Comparison of ENCODE assay signal across 17 cellular contexts in the genomic region with DNA sequence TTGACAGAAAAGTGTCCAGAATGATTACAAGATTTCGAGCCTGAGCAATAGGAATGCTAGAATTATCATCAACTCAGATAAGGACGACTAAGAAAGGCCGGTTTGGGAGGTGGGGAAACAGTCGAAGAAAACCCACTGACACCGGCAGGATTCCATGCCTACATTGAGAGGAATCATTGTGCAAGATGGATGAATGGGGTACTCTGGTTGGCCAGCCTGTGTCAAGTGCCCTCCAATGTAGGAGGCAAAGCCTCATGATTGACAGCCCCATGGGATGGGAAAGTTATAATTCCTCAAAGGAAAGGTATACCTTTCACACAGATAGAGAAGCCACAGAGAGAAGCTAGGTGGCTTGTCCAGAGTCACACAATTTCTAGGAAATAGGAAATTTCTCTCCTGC.
DNase-seq lines count a peak whose midpoint lies in the region; ATAC-seq, FAIRE-seq and TF ChIP-seq lines count a peak whose summit lies in the region.
"Had no signal": no experiment of that assay in that cellular context is flagged by ENCODE, and none has a peak within 500 bp of the region (broad histone marks: within the 10 kb centered on the region; RNA-seq: fewer than 3 reads in every experiment).

No MANE protein-coding gene starts in this region.

- no peak for FAIRE-seq in K562 (lab: Jason Lieb, UNC)
- FAIRE-seq: G401.6, GM12892 had no signal

- POLR2A ChIA-PET in IMR-90 (lab: Charles Lee; ENCODE audit: unreplicated experiment): no interaction called here
- POLR2A ChIA-PET in K562 (lab: Yijun Ruan, JAX): no interaction called here

- H3K4me3 ChIP-seq in IMR-90 (ENCODE audit: insufficient read depth, low read depth, low read length) (no peak overlapping the region), K562 (no peak overlapping the region), tibial nerve (no peak overlapping the region)

- ATAC-seq in IMR-90 (ENCODE audit: low read depth): no peak
- no peak for ATAC-seq in K562

- no peak overlapping the region for H4K8ac ChIP-seq in IMR-90 (ENCODE audit: low read depth in 2 of 2, low read length in 2 of 2)

- intact Hi-C loops in IMR-90 (cut with micrococcal nuclease): no loop called here
- intact Hi-C loops in K562 (cut with micrococcal nuclease): no loop called here

- no CpG with 5 or more reads among the region's 5 CpGs for WGBS in IMR-90 (ENCODE audit: extremely low coverage in 2 of 2, insufficient read length in 1 of 2), 2 experiments
- 3% methylated on average over 5 of the region's 5 CpGs for WGBS in K562 (ENCODE audit: insufficient coverage, low coverage, missing lambda C conversion rate)
- WGBS in tibial nerve, 2 donors: 89 to 91% methylated on average over 5 of the region's 5 CpGs

- no peaks in the 10 kb centered on the region for H3K9me3 ChIP-seq in IMR-90 (ENCODE audit: control insufficient read depth, insufficient read depth, low read length)
- H3K9me3 ChIP-seq in K562 (replicated peaks; ENCODE audit: control insufficient read depth, insufficient read depth, low read depth, low read length): no peaks in the 10 kb centered on the region
- H3K9me3 ChIP-seq in tibial nerve: no peaks in the 10 kb centered on the region

- H3K23ac ChIP-seq in IMR-90 (ENCODE audit: low read depth, low read length): no peak overlapping the region

- in situ Hi-C loops in IMR-90 (cut with MboI; ENCODE audit: low sequenced_read_pairs): no loop called here
- in situ Hi-C loops in K562 (cut with MboI): no loop called here

- dilution Hi-C loops in IMR-90 (cut with HindIII; ENCODE audit: low sequenced_read_pairs, unreplicated experiment): no loop called here

- H3K4me2 ChIP-seq in IMR-90 (ENCODE audit: low read depth, low read length) (no peak overlapping the region), K562 (ENCODE audit: insufficient read depth, low read length) (no peak overlapping the region)

- no peaks in the 10 kb centered on the region for H4K20me1 ChIP-seq in IMR-90 (ENCODE audit: insufficient read depth, low read length)
- no peaks in the 10 kb centered on the region; the same call in none of the 2 replicates for H4K20me1 ChIP-seq in K562 (replicated peaks; ENCODE audit: control insufficient read depth, insufficient read depth, low read length)

- no peak for TF ChIP-seq RAD21 in IMR-90 (IDR thresholded peaks at IDR 0.05; ENCODE audit: low read length)
- TF ChIP-seq RAD21 in K562 (CRISPR knock-in tag; conservative IDR thresholded peaks at IDR 0.05 in 1 of 2, IDR thresholded peaks at IDR 0.05 in 1 of 2): no peak

- BruUV-seq in IMR-90 (replicated peaks; lab: Mats Ljungman, UMichigan) (no TSS peak), K562 (replicated peaks; lab: Mats Ljungman, UMichigan) (no TSS peak)

- H2AK9ac ChIP-seq in IMR-90 (replicated peaks; ENCODE audit: low read depth, low read length, poor library complexity): no peak overlapping the region

- TF ChIP-seq POLR2A in IMR-90 (IDR thresholded peaks at IDR 0.05; ENCODE audit: low read depth, low read length) (no peak), K562 (conservative IDR thresholded peaks at IDR 0.05) (no peak), tibial nerve (IDR thresholded peaks at IDR 0.05) (no peak)

- no peak for TF ChIP-seq CTCF in IMR-90 (conservative IDR thresholded peaks at IDR 0.05; ENCODE audit: low read depth, low read length)
- no peak for TF ChIP-seq CTCF in K562 (IDR thresholded peaks at IDR 0.05 in 2 of 3, conservative IDR thresholded peaks at IDR 0.05 in 1 of 3; ENCODE audit: insufficient read depth in 2 of 3, low read depth in 1 of 3, low read length in 3 of 3)
- no peak for TF ChIP-seq CTCF in tibial nerve (IDR thresholded peaks at IDR 0.05)

- CTCF ChIA-PET in IMR-90 (lab: Yijun Ruan, JAX): no interaction called here
- CTCF ChIA-PET in K562 (lab: Yijun Ruan, JAX; ENCODE audit: low intra/inter-chr PET ratio): no interaction called here

- no peak overlapping the region for H2BK120ac ChIP-seq in IMR-90 (ENCODE audit: low read depth, low read length)

- no peak overlapping the region for H2BK20ac ChIP-seq in IMR-90 (ENCODE audit: low read depth, low read length)

- H4K91ac ChIP-seq in IMR-90 (ENCODE audit: insufficient read depth, low read depth, low read length): no peak overlapping the region

- no peaks in the 10 kb centered on the region for H3K9me1 ChIP-seq in IMR-90 (ENCODE audit: insufficient read depth, low read length)
- no peaks in the 10 kb centered on the region for H3K9me1 ChIP-seq in K562 (ENCODE audit: control insufficient read depth, insufficient read depth, low read length)

- no peak for TF ChIP-seq EP300 in K562 (IDR thresholded peaks at IDR 0.05; ENCODE audit: low read length)
- no peak for TF ChIP-seq EP300 in tibial nerve (IDR thresholded peaks at IDR 0.05)

- no peak for DNase-seq in IMR-90
- no peak for DNase-seq in K562 (ENCODE audit: extremely low read depth in 1 of 4, low spot score in 3 of 4)
- DNase-seq in islet precursor cell: peak; percentile 24
- DNase-seq in tibial nerve (ENCODE audit: low spot score in 2 of 2): no peak
- DNase-seq in NCI-H1417 treated with DMSO at 0.1 percent for 48 hours (lab: John Stamatoyannopoulos, UW): no peak
- no peak for DNase-seq in activated CD4-positive, CD25-positive, alpha-beta regulatory T cell treated with anti-CD3 and anti-CD28 coated beads, Interleukin-2, amount 50 U/mL, for 72 hours
- DNase-seq: C1 segment of cervical spinal cord; Calu3; CD4-positive, alpha-beta memory T cell; COR-L47; DMS53; DMS79 treated with DMSO at 0.1 percent for 48 hours; GOT3; H7; HCEC 1CT had no signal

- no peak overlapping the region for H3K9ac ChIP-seq in IMR-90 (ENCODE audit: low read depth, low read length)
- H3K9ac ChIP-seq in K562 (ENCODE audit: insufficient read depth in 1 of 2, low read depth in 2 of 2, low read length in 2 of 2): no peak overlapping the region

- H3K56ac ChIP-seq in IMR-90 (ENCODE audit: extremely low read depth, insufficient read depth, low read length): no peak overlapping the region

- no peak overlapping the region for H3K14ac ChIP-seq in IMR-90 (replicated peaks; ENCODE audit: low read depth, low read length)

- no peak overlapping the region for H2BK5ac ChIP-seq in IMR-90 (ENCODE audit: low read depth, low read length, poor library complexity, severe bottlenecking)

- no peak overlapping the region for H3K4ac ChIP-seq in IMR-90 (ENCODE audit: low read depth, low read length)

- no peaks in the 10 kb centered on the region for H3K36me3 ChIP-seq in IMR-90 (ENCODE audit: control insufficient read depth, insufficient read depth, low read length)
- H3K36me3 ChIP-seq in K562 (ENCODE audit: control insufficient read depth, insufficient read depth, low read length): no peaks in the 10 kb centered on the region
- no peaks in the 10 kb centered on the region for H3K36me3 ChIP-seq in tibial nerve

- no peak overlapping the region for H4K5ac ChIP-seq in IMR-90 (ENCODE audit: low read depth, low read length)

- H3K18ac ChIP-seq in IMR-90 (ENCODE audit: low read depth, low read length): no peak overlapping the region

- no peak overlapping the region for H2BK15ac ChIP-seq in IMR-90 (ENCODE audit: low read depth, low read length)

- H3K4me1 ChIP-seq in IMR-90 (ENCODE audit: control insufficient read depth, insufficient read depth, low read length) (no peaks in the 10 kb centered on the region), K562 (replicated peaks in 1 of 2; ENCODE audit: control insufficient read depth in 2 of 2, insufficient read depth in 2 of 2, low read length in 2 of 2) (no peaks in the 10 kb centered on the region), tibial nerve (no peaks in the 10 kb centered on the region)

- H2AFZ ChIP-seq in IMR-90 (replicated peaks; ENCODE audit: low read length, poor library complexity) (no peak overlapping the region), K562 (ENCODE audit: low read depth, low read length) (no peak overlapping the region)

- no peaks in the 10 kb centered on the region for H3K79me2 ChIP-seq in K562 (ENCODE audit: control insufficient read depth, insufficient read depth, low read length)

- no peaks in the 10 kb centered on the region for H3K79me1 ChIP-seq in IMR-90 (ENCODE audit: low read depth in 1 of 2, low read length in 2 of 2)

- H3K27me3 ChIP-seq in IMR-90 (ENCODE audit: control insufficient read depth, insufficient read depth, low read length) (peaks cover 3% of the 10 kb centered on the region; the same call in 1 of the 2 replicates), K562 (ENCODE audit: control insufficient read depth in 2 of 2, insufficient read depth in 2 of 2, low read length in 2 of 2) (no peaks in the 10 kb centered on the region), tibial nerve (no peaks in the 10 kb centered on the region)

- no peak overlapping the region for H2AK5ac ChIP-seq in IMR-90 (ENCODE audit: low read depth, low read length)

- H3K27ac ChIP-seq in IMR-90 (ENCODE audit: insufficient read depth, low read length) (no peak overlapping the region), K562 (ENCODE audit: extremely low read depth, low read depth, low read length) (no peak overlapping the region), tibial nerve (no peak overlapping the region)

TF ChIP-seq in IMR-90, 13 proteins besides CTCF, POLR2A, EP300 and RAD21:
- TF ChIP-seq MAZ (IDR thresholded peaks at IDR 0.05; ENCODE audit: borderline replicate concordance, low read depth, low read length) (no peak), RCOR1 (IDR thresholded peaks at IDR 0.05; ENCODE audit: insufficient replicate concordance, low read length) (no peak), CEBPB (IDR thresholded peaks at IDR 0.05; ENCODE audit: low read depth, low read length) (peak; percentile 37; the same call in 1 of the 2 replicates), RFX5 (IDR thresholded peaks at IDR 0.05; ENCODE audit: low read depth, low read length) (no peak)
TF ChIP-seq in IMR-90: peak in this region for 1.

TF ChIP-seq in K562, 482 proteins besides CTCF, POLR2A, EP300 and RAD21:
- TF ChIP-seq, protein P1, sequence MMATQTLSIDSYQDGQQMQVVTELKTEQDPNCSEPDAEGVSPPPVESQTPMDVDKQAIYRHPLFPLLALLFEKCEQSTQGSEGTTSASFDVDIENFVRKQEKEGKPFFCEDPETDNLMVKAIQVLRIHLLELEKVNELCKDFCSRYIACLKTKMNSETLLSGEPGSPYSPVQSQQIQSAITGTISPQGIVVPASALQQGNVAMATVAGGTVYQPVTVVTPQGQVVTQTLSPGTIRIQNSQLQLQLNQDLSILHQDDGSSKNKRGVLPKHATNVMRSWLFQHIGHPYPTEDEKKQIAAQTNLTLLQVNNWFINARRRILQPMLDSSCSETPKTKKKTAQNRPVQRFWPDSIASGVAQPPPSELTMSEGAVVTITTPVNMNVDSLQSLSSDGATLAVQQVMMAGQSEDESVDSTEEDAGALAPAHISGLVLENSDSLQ (IDR thresholded peaks at IDR 0.05): peak; percentile 67
- TF ChIP-seq CEBPB (tag; IDR thresholded peaks at IDR 0.05) (peak; percentile 81), CEBPG (CRISPR knock-in tag; IDR thresholded peaks at IDR 0.05) (no peak), CEBPG (tag; conservative IDR thresholded peaks at IDR 0.05 in 1 of 2, IDR thresholded peaks at IDR 0.05 in 1 of 2) (peak in 1 of 2 experiments; percentile 73; a peak in 1 of 4 replicates), L3MBTL2 (IDR thresholded peaks at IDR 0.05) (no peak)
